ENCODE assay signal across 1 cellular context in genomic region chr19:39246951-39247669, GRCh38.
TF ChIP-seq lines count a peak whose summit lies in the region.

No MANE protein-coding gene starts in this region.

TF ChIP-seq in SK-N-SH, 30 proteins besides CTCF, POLR2A, EP300 and RAD21 (continued from another document):
- TF ChIP-seq RFX5 (IDR thresholded peaks at IDR 0.05; ENCODE audit: low read length) (no peak), PBX3 (IDR thresholded peaks at IDR 0.05) (no peak), FOSL2 (IDR thresholded peaks at IDR 0.05; ENCODE audit: borderline replicate concordance, low read depth) (no peak), USF1 (IDR thresholded peaks at IDR 0.05; ENCODE audit: borderline replicate concordance, low read depth) (no peak), REST (IDR thresholded peaks at IDR 0.05; ENCODE audit: low read depth, low read length) (no peak), RXRA (IDR thresholded peaks at IDR 0.05; ENCODE audit: borderline replicate concordance, low read depth) (no peak), MEF2A (IDR thresholded peaks at IDR 0.05; ENCODE audit: borderline replicate concordance, low read depth) (no peak)
